In genomic region chr10:103917326-103918052, GRCh38 we compare ENCODE assay signal across 8 cellular contexts. TPM values are rescaled to one million over a fixed set of nuclear protein-coding genes. Genes with fewer than 3 reads are reported as not detected.
DNase-seq lines count a peak whose midpoint lies in the region; ATAC-seq, FAIRE-seq and TF ChIP-seq lines count a peak whose summit lies in the region.

No MANE protein-coding gene starts in this region.

- ATAC-seq in A549: peak; percentile 65 to 76
- ATAC-seq in GM18502 (IDR thresholded peaks at IDR 0.05; ENCODE audit: poor library complexity, unreplicated experiment): peak; percentile 26
- peak; percentile 6 for ATAC-seq in HG03039 (IDR thresholded peaks at IDR 0.05; ENCODE audit: unreplicated experiment)
- peak; percentile 62 to 63 for ATAC-seq in lower lobe of right lung

- H3K27me3 ChIP-seq in colonic mucosa (no peaks in the 10 kb centered on the region), lower lobe of right lung (ENCODE audit: low read depth) (no peaks in the 10 kb centered on the region), testis (no peaks in the 10 kb centered on the region)

- peak; percentile 42 to 68 for DNase-seq in A549 (ENCODE audit: low read depth in 1 of 2, low spot score in 1 of 2)
- DNase-seq in RPMI8226: peak; percentile 13
- DNase-seq in colonic mucosa: peak; percentile 71
- peak; percentile 73 for DNase-seq in lower lobe of right lung
- peak; percentile 56 for DNase-seq in testis
- no peak for DNase-seq in NCI-H1105 treated with DMSO at 0.1 percent for 48 hours (lab: John Stamatoyannopoulos, UW)

- TF ChIP-seq EP300 in A549 (IDR thresholded peaks at IDR 0.05): no peak

- no peak for TF ChIP-seq CTCF in A549 (IDR thresholded peaks at IDR 0.05)
- no peak for TF ChIP-seq CTCF in colonic mucosa (IDR thresholded peaks at IDR 0.05)
- TF ChIP-seq CTCF in lower lobe of right lung (IDR thresholded peaks at IDR 0.05): no peak
- TF ChIP-seq CTCF in testis (IDR thresholded peaks at IDR 0.05): no peak

- TF ChIP-seq RAD21 in A549 (conservative IDR thresholded peaks at IDR 0.05 in 1 of 2, IDR thresholded peaks at IDR 0.05 in 1 of 2): no peak

- WGBS in A549 (ENCODE audit: missing lambda C conversion rate): 2% methylated on average over 26 of the region's 28 CpGs
- 1 to 2% methylated on average over 26 to 28 of the region's 28 CpGs for WGBS in testis, 2 donors

- no peak for TF ChIP-seq POLR2A in A549 (IDR thresholded peaks at IDR 0.05; ENCODE audit: low read length)
- no peak for TF ChIP-seq POLR2A in testis (IDR thresholded peaks at IDR 0.05)

- intact Hi-C loops in colonic mucosa (cut with DNase I) (no loop called here), lower lobe of right lung (cut with DNase I) (no loop called here), testis (cut with DNase I; ENCODE audit: low total_unique reads) (no loop called here)

- FAIRE-seq in A549 (lab: Jason Lieb, UNC): no peak

- H3K9me3 ChIP-seq in A549: peaks cover 10% of the 10 kb centered on the region; the same call in 2 of the 3 replicates
- H3K9me3 ChIP-seq in colonic mucosa: no peaks in the 10 kb centered on the region
- H3K9me3 ChIP-seq in lower lobe of right lung: peaks cover 6% of the 10 kb centered on the region
- no peaks in the 10 kb centered on the region for H3K9me3 ChIP-seq in testis

- H3K4me2 ChIP-seq in A549: peak overlapping the region; percentile 94

- peaks cover 21% of the 10 kb centered on the region for H3K4me1 ChIP-seq in A549
- H3K4me1 ChIP-seq in colonic mucosa: peaks cover 5% of the 10 kb centered on the region
- H3K4me1 ChIP-seq in lower lobe of right lung: peaks cover 51% of the 10 kb centered on the region
- H3K4me1 ChIP-seq in testis: peaks cover 44% of the 10 kb centered on the region

- H3K27ac ChIP-seq in A549: peak overlapping the region; percentile 94 to 96
- H3K27ac ChIP-seq in colonic mucosa: peak overlapping the region; percentile 98
- H3K27ac ChIP-seq in lower lobe of right lung: peak overlapping the region; percentile 97
- peak overlapping the region; percentile 93 to 97 for H3K27ac ChIP-seq in testis

- CTCF ChIA-PET in A549 (lab: Yijun Ruan, JAX): interaction anchor here (0.8 to 1.7 kb wide), 5 partner anchors 16 to 31 kb away, joined by 3 to 6 read pairs (median 3); no protein-coding TSS in a partner anchor

- peak overlapping the region; percentile 86 to 96 for H3K9ac ChIP-seq in colonic mucosa (ENCODE audit: low read depth in 2 of 2, low read length in 2 of 2)

- H3K4me3 ChIP-seq in A549 (peak overlapping the region; percentile 75), colonic mucosa (peak overlapping the region; percentile 64), lower lobe of right lung (peak overlapping the region; percentile 71), testis (peak overlapping the region; percentile 76 to 87)

- no peaks in the 10 kb centered on the region for H3K36me3 ChIP-seq in colonic mucosa
- no peaks in the 10 kb centered on the region for H3K36me3 ChIP-seq in lower lobe of right lung
- H3K36me3 ChIP-seq in testis (ENCODE audit: low read depth, missing control alignments): no peaks in the 10 kb centered on the region

- POLR2A ChIA-PET in A549 (lab: Yijun Ruan, JAX): interaction anchor here (0.6 to 2.3 kb wide), 2 partner anchors 9 to 27 kb away, joined by 3 to 10 read pairs; no protein-coding TSS in a partner anchor

TF ChIP-seq in A549, 52 proteins besides CTCF, POLR2A, EP300 and RAD21:
- no peak for TF ChIP-seq SMC3 (IDR thresholded peaks at IDR 0.05)
- peak; percentile 89 for TF ChIP-seq PHF8 (IDR thresholded peaks at IDR 0.05; ENCODE audit: borderline replicate concordance, low read depth)
- TF ChIP-seq ZSCAN20 (CRISPR knock-in tag; IDR thresholded peaks at IDR 0.05): no peak
- peak; percentile 21; the same call in 1 of the 2 replicates for TF ChIP-seq MYC (IDR thresholded peaks at IDR 0.05; ENCODE audit: borderline replicate concordance, low read length)
- no peak for TF ChIP-seq JUNB (IDR thresholded peaks at IDR 0.05)
- peak; percentile 84 for TF ChIP-seq MAX (IDR thresholded peaks at IDR 0.05)
- TF ChIP-seq NFE2L2 (conservative IDR thresholded peaks at IDR 0.05; ENCODE audit: low read length): no peak
- TF ChIP-seq EHF (CRISPR knock-in tag; IDR thresholded peaks at IDR 0.05): no peak
- no peak for TF ChIP-seq HOXB5 (CRISPR knock-in tag; IDR thresholded peaks at IDR 0.05)
- no peak for TF ChIP-seq CBX8 (IDR thresholded peaks at IDR 0.05)
- peak; percentile 90 for TF ChIP-seq TP53 (CRISPR knock-in tag; IDR thresholded peaks at IDR 0.05)
- TF ChIP-seq, protein P1, sequence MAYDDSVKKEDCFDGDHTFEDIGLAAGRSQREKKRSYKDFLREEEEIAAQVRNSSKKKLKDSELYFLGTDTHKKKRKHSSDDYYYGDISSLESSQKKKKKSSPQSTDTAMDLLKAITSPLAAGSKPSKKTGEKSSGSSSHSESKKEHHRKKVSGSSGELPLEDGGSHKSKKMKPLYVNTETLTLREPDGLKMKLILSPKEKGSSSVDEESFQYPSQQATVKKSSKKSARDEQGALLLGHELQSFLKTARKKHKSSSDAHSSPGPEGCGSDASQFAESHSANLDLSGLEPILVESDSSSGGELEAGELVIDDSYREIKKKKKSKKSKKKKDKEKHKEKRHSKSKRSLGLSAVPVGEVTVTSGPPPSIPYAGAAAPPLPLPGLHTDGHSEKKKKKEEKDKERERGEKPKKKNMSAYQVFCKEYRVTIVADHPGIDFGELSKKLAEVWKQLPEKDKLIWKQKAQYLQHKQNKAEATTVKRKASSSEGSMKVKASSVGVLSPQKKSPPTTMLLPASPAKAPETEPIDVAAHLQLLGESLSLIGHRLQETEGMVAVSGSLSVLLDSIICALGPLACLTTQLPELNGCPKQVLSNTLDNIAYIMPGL (CRISPR knock-in tag; IDR thresholded peaks at IDR 0.05; ENCODE audit: borderline replicate concordance): peak; percentile 65; the same call in 1 of the 2 replicates
- 0 out of 2 replicates have a peak, but pooled peaks have one; percentile 19 for TF ChIP-seq TFCP2L1 (CRISPR knock-in tag; IDR thresholded peaks at IDR 0.05)
- no peak for TF ChIP-seq HES2 (IDR thresholded peaks at IDR 0.05)
- TF ChIP-seq ZC3H11A (IDR thresholded peaks at IDR 0.05): no peak
- no peak for TF ChIP-seq JUN (IDR thresholded peaks at IDR 0.05)
- TF ChIP-seq E2F6 (IDR thresholded peaks at IDR 0.05; ENCODE audit: borderline replicate concordance, low read depth): peak; percentile 47; the same call in 1 of the 2 replicates
- TF ChIP-seq, protein P2, sequence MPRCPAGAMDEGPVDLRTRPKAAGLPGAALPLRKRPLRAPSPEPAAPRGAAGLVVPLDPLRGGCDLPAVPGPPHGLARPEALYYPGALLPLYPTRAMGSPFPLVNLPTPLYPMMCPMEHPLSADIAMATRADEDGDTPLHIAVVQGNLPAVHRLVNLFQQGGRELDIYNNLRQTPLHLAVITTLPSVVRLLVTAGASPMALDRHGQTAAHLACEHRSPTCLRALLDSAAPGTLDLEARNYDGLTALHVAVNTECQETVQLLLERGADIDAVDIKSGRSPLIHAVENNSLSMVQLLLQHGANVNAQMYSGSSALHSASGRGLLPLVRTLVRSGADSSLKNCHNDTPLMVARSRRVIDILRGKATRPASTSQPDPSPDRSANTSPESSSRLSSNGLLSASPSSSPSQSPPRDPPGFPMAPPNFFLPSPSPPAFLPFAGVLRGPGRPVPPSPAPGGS (IDR thresholded peaks at IDR 0.05): 0 out of 3 replicates have a peak, but pooled peaks have one; percentile 26
- no peak for TF ChIP-seq POLR2AphosphoS2 (conservative IDR thresholded peaks at IDR 0.05; ENCODE audit: low read length)

RNA-seq across cellular contexts. Expression of gene STN1, which starts 0.5 kb away (rescaled TPM):
- polyA plus RNA-seq in A549 (2011; rRNA removed) (34.5 and 35.5 TPM in 2 replicates), A549 (2017; fragmentation: RNase III; extraction: RNeasy Plus Mini Kit Qiagen cat#74134 plus additional on column Dnase treatment) (15.8 to 19.0 TPM (median 17.1 TPM) in 3 replicates), testis (ENCODE audit: insufficient read depth, low read depth, low replicate concordance) (50.1 TPM)
- 14.2 and 14.5 TPM in 2 replicates for polyA plus RNA-seq in A549 (2012; cell fraction: cytosol; rRNA removed)
- polyA plus RNA-seq in A549 (2012; cell fraction: nucleus; rRNA removed): 4.6 and 6.9 TPM in 2 replicates
- 17.6 and 18.2 TPM in 2 replicates for polyA minus RNA-seq in A549 (2011; rRNA and poly(A)+ RNA removed)
- total RNA-seq in colonic mucosa (10 to 100 TPM; 16.6 to 18.3 TPM), lower lobe of right lung (37.0 TPM), testis (10 to 100 TPM; 48.2 to 50.5 TPM)

RNA-seq across cellular contexts. Expression of gene SLK, which starts 49.5 kb away (rescaled TPM):
- polyA plus RNA-seq in A549 (2011; rRNA removed): 26.7 and 29.2 TPM in 2 replicates
- polyA plus RNA-seq in A549 (2012; cell fraction: cytosol; rRNA removed): 3.6 and 3.8 TPM in 2 replicates
- polyA plus RNA-seq in A549 (2012; cell fraction: nucleus; rRNA removed): 2.3 and 3.4 TPM in 2 replicates
- 20.5 to 23.3 TPM (median 23.2 TPM) in 3 replicates for polyA plus RNA-seq in A549 (2017; fragmentation: RNase III; extraction: RNeasy Plus Mini Kit Qiagen cat#74134 plus additional on column Dnase treatment)
- 9.6 and 11.4 TPM in 2 replicates for polyA minus RNA-seq in A549 (2011; rRNA and poly(A)+ RNA removed)
- 10 to 100 TPM; 35.5 to 51.6 TPM for total RNA-seq in colonic mucosa
- 45.5 TPM for total RNA-seq in lower lobe of right lung
- total RNA-seq in testis: 10 to 100 TPM; 57.7 to 59.4 TPM
- 10.7 TPM for polyA plus RNA-seq in testis (ENCODE audit: insufficient read depth, low read depth, low replicate concordance)

Comparison
In these comparisons a context has a peak if more than half of its experiments do, and no peak if none do; other contexts are left out.
1. ATAC-seq: peak in every context shown above with its lines; median percentile 70 in A549; 62 in lower lobe of right lung; 26 in GM18502; 6 in HG03039.